In genomic region chr17:18314059-18314730, GRCh38 we compare ENCODE assay signal across 1 cellular context.
TF ChIP-seq lines count a peak whose summit lies in the region.

No MANE protein-coding gene starts in this region.

TF ChIP-seq in HepG2, 621 proteins besides CTCF, POLR2A, EP300 and RAD21 (continued from another document and continues in another):
- no peak for TF ChIP-seq RNF219 (CRISPR knock-in tag; IDR thresholded peaks at IDR 0.05)
- no peak for TF ChIP-seq PAF1 (CRISPR knock-in tag; IDR thresholded peaks at IDR 0.05)
- no peak for TF ChIP-seq TMF1 (CRISPR knock-in tag; IDR thresholded peaks at IDR 0.05; ENCODE audit: low read depth)
- no peak for TF ChIP-seq ZNF224 (CRISPR knock-in tag; IDR thresholded peaks at IDR 0.05)
- 0 out of 2 replicates have a peak, but pooled peaks have one; percentile 17 for TF ChIP-seq ESRRA (CRISPR knock-in tag; IDR thresholded peaks at IDR 0.05; ENCODE audit: low read depth)
- TF ChIP-seq DBP (CRISPR knock-in tag; IDR thresholded peaks at IDR 0.05; ENCODE audit: not compliant biosample characterization) = peak; percentile 36
- 0 out of 2 replicates have a peak, but pooled peaks have one; percentile 26 for TF ChIP-seq MTF2 (CRISPR knock-in tag; IDR thresholded peaks at IDR 0.05; ENCODE audit: borderline replicate concordance)
- no peak for TF ChIP-seq HNF4G (IDR thresholded peaks at IDR 0.05; ENCODE audit: borderline replicate concordance, low read depth, low read length)
- no peak for TF ChIP-seq HNF4G (CRISPR knock-in tag; IDR thresholded peaks at IDR 0.05; ENCODE audit: borderline replicate concordance, low read depth)
- no peak for TF ChIP-seq ZFYVE20 (CRISPR knock-in tag; IDR thresholded peaks at IDR 0.05; ENCODE audit: borderline replicate concordance, low read depth)
- no peak for TF ChIP-seq TCF7L2 (IDR thresholded peaks at IDR 0.05; ENCODE audit: low read depth, low read length)
- TF ChIP-seq ZSCAN29 (CRISPR knock-in tag; conservative IDR thresholded peaks at IDR 0.05) = no peak
- no peak for TF ChIP-seq ZKSCAN8 (CRISPR knock-in tag; IDR thresholded peaks at IDR 0.05; ENCODE audit: borderline replicate concordance)
- no peak for TF ChIP-seq TARDBP (CRISPR knock-in tag; IDR thresholded peaks at IDR 0.05)
- TF ChIP-seq ZNF598 (CRISPR knock-in tag; IDR thresholded peaks at IDR 0.05; ENCODE audit: borderline replicate concordance) = 0 out of 2 replicates have a peak, but pooled peaks have one; percentile 10
- no peak for TF ChIP-seq ATF7 (IDR thresholded peaks at IDR 0.05)
- no peak for TF ChIP-seq ATF7 (CRISPR knock-in tag; IDR thresholded peaks at IDR 0.05)
- no peak; the same call in 1 of the 2 replicates for TF ChIP-seq ZNF441 (CRISPR knock-in tag; IDR thresholded peaks at IDR 0.05; ENCODE audit: borderline replicate concordance)
- TF ChIP-seq ZNF383 (CRISPR knock-in tag; IDR thresholded peaks at IDR 0.05; ENCODE audit: borderline replicate concordance) = no peak
- no peak for TF ChIP-seq CREBL2 (CRISPR knock-in tag; IDR thresholded peaks at IDR 0.05; ENCODE audit: borderline replicate concordance)
- 0 out of 2 replicates have a peak, but pooled peaks have one; percentile 12 for TF ChIP-seq CHCHD3 (CRISPR knock-in tag; IDR thresholded peaks at IDR 0.05)
- TF ChIP-seq ZSCAN31 (CRISPR knock-in tag; IDR thresholded peaks at IDR 0.05; ENCODE audit: low read depth) = no peak
- no peak for TF ChIP-seq PBX2 (CRISPR knock-in tag; IDR thresholded peaks at IDR 0.05)
- TF ChIP-seq TEF (CRISPR knock-in tag; IDR thresholded peaks at IDR 0.05) = no peak
- TF ChIP-seq NFE2 (CRISPR knock-in tag; IDR thresholded peaks at IDR 0.05) = 0 out of 2 replicates have a peak, but pooled peaks have one; percentile 9
- TF ChIP-seq MIER3 (CRISPR knock-in tag; IDR thresholded peaks at IDR 0.05; ENCODE audit: borderline replicate concordance) = no peak
- TF ChIP-seq ZSCAN20 (CRISPR knock-in tag; IDR thresholded peaks at IDR 0.05; ENCODE audit: borderline replicate concordance) = 0 out of 2 replicates have a peak, but pooled peaks have one; percentile 63
- TF ChIP-seq HOXD1 (CRISPR knock-in tag; IDR thresholded peaks at IDR 0.05) = no peak; the same call in 1 of the 2 replicates
- no peak; the same call in 1 of the 2 replicates for TF ChIP-seq ZIK1 (CRISPR knock-in tag; IDR thresholded peaks at IDR 0.05; ENCODE audit: borderline replicate concordance, low read depth)
- no peak for TF ChIP-seq ZBTB38 (CRISPR knock-in tag; IDR thresholded peaks at IDR 0.05)
- TF ChIP-seq HINFP (CRISPR knock-in tag; IDR thresholded peaks at IDR 0.05; ENCODE audit: low read depth) = peak; percentile 71
- TF ChIP-seq ZNF644 (CRISPR knock-in tag; IDR thresholded peaks at IDR 0.05; ENCODE audit: low read depth) = no peak
- TF ChIP-seq GZF1 (CRISPR knock-in tag; IDR thresholded peaks at IDR 0.05) = no peak
- TF ChIP-seq MLXIP (CRISPR knock-in tag; IDR thresholded peaks at IDR 0.05; ENCODE audit: borderline replicate concordance) = no peak
- no peak for TF ChIP-seq TRIM24 (CRISPR knock-in tag; IDR thresholded peaks at IDR 0.05)
- TF ChIP-seq IKZF1 (IDR thresholded peaks at IDR 0.05) = no peak
- no peak for TF ChIP-seq ZFP36 (IDR thresholded peaks at IDR 0.05; ENCODE audit: borderline replicate concordance, low read depth, low read length, partially characterized antibody)
- TF ChIP-seq HDAC6 (IDR thresholded peaks at IDR 0.05; ENCODE audit: low read depth, low read length) = no peak
- TF ChIP-seq ONECUT2 (CRISPR knock-in tag; IDR thresholded peaks at IDR 0.05) = no peak
- no peak for TF ChIP-seq KDM4B (CRISPR knock-in tag; IDR thresholded peaks at IDR 0.05)
- TF ChIP-seq RARA (CRISPR knock-in tag; IDR thresholded peaks at IDR 0.05) = no peak
- no peak for TF ChIP-seq ZNF318 (CRISPR knock-in tag; IDR thresholded peaks at IDR 0.05)
- no peak for TF ChIP-seq TIGD3 (CRISPR knock-in tag; IDR thresholded peaks at IDR 0.05; ENCODE audit: borderline replicate concordance)
